Comparison of ENCODE assay signal across 9 cellular contexts in genomic region chr2:191675807-191676667, GRCh38. TPM values are rescaled to one million over a fixed set of nuclear protein-coding genes. Genes with fewer than 3 reads are reported as not detected.
DNase-seq lines count a peak whose midpoint lies in the region; ATAC-seq and TF ChIP-seq lines count a peak whose summit lies in the region.
"Had no signal": no experiment of that assay in that cellular context is flagged by ENCODE, and none has a peak within 500 bp of the region (broad histone marks: within the 10 kb centered on the region; RNA-seq: fewer than 3 reads in every experiment).

No MANE protein-coding gene starts in this region.

- no peaks in the 10 kb centered on the region for H3K27me3 Mint-ChIP-seq in activated naive CD4-positive, alpha-beta T cell treated with anti-CD3 and anti-CD28 coated beads, Interleukin-2, amount 50 U/mL, for 24 hours

- H3K36me3 ChIP-seq in Peyer's patch: no peaks in the 10 kb centered on the region
- H3K36me3 ChIP-seq in right lobe of liver: no peaks in the 10 kb centered on the region

- H3K4me1 Mint-ChIP-seq in activated naive CD4-positive, alpha-beta T cell treated with anti-CD3 and anti-CD28 coated beads, Interleukin-2, amount 50 U/mL, for 24 hours: peaks cover 31% of the 10 kb centered on the region
- H3K4me1 Mint-ChIP-seq in stimulated activated effector memory CD8-positive, alpha-beta T cell treated with anti-CD3 and anti-CD28 coated beads, Interleukin-12 subunit alpha, Interleukin-12 subunit beta, amount 100 ng/mL, for 72 hours: peaks cover 36% of the 10 kb centered on the region

- no peak for TF ChIP-seq POLR2A in Peyer's patch (IDR thresholded peaks at IDR 0.05)
- no peak for TF ChIP-seq POLR2A in right lobe of liver (IDR thresholded peaks at IDR 0.05)

- peaks cover 0 to 11% (median 5%) of the 10 kb centered on the region in 4 donors for H3K4me1 ChIP-seq in Peyer's patch
- peaks cover 0 to 6% (median 0%) of the 10 kb centered on the region in 4 donors for H3K4me1 ChIP-seq in right lobe of liver

- H3K27ac ChIP-seq in Peyer's patch (peak overlapping the region; percentile 90 to 94 (median 92)), right lobe of liver (peak overlapping the region; percentile 7 to 98 (median 97))
- H3K27ac ChIP-seq: VCaP had no signal

- intact Hi-C loops in right lobe of liver (cut with DNase I): no loop called here

- H3K9me3 Mint-ChIP-seq in activated naive CD4-positive, alpha-beta T cell treated with anti-CD3 and anti-CD28 coated beads, Interleukin-2, amount 50 U/mL, for 24 hours: no peaks in the 10 kb centered on the region
- no peaks in the 10 kb centered on the region for H3K9me3 Mint-ChIP-seq in stimulated activated effector memory CD8-positive, alpha-beta T cell treated with anti-CD3 and anti-CD28 coated beads, Interleukin-12 subunit alpha, Interleukin-12 subunit beta, amount 100 ng/mL, for 72 hours

- WGBS in right lobe of liver (ENCODE audit: insufficient coverage, low coverage, low lambda C conversion rate, missing lambda C conversion rate): 40% methylated on average over 3 of the region's 3 CpGs

- peak; percentile 59 for ATAC-seq in GM18858 (IDR thresholded peaks at IDR 0.05; ENCODE audit: unreplicated experiment)
- peak; percentile 54 for ATAC-seq in HG02852 (IDR thresholded peaks at IDR 0.05; ENCODE audit: unreplicated experiment)
- no peak for ATAC-seq in right lobe of liver
- peak; percentile 53 for ATAC-seq in stimulated activated effector memory CD8-positive, alpha-beta T cell treated with anti-CD3 and anti-CD28 coated beads, Interleukin-12 subunit alpha, Interleukin-12 subunit beta, amount 100 ng/mL, for 72 hours

- no peak for TF ChIP-seq CTCF in Peyer's patch (IDR thresholded peaks at IDR 0.05)
- no peak for TF ChIP-seq CTCF in right lobe of liver (IDR thresholded peaks at IDR 0.05)

- DNase-seq in Peyer's patch (peak in 2 of 3 donors; percentile 84 to 89), right lobe of liver (peak in 2 of 3 donors; percentile 31 to 58), DMS79 treated with DMSO at 0.1 percent for 48 hours (lab: John Stamatoyannopoulos, UW) (no peak), hepatic stellate cell (ENCODE audit: low spot score) (no peak)
- peak; percentile 17 to 75 for DNase-seq in stimulated activated effector memory CD8-positive, alpha-beta T cell treated with anti-CD3 and anti-CD28 coated beads, Interleukin-12 subunit alpha, Interleukin-12 subunit beta, amount 100 ng/mL, for 72 hours (ENCODE audit: low spot score in 2 of 2)

- H3K4me3 ChIP-seq in Peyer's patch: peak overlapping the region in 1 of 4 donors; percentile 4
- no peak overlapping the region for H3K4me3 ChIP-seq in right lobe of liver

- peak overlapping the region; percentile 92 for H3K4me3 Mint-ChIP-seq in activated naive CD4-positive, alpha-beta T cell treated with anti-CD3 and anti-CD28 coated beads, Interleukin-2, amount 50 U/mL, for 24 hours
- H3K4me3 Mint-ChIP-seq in stimulated activated effector memory CD8-positive, alpha-beta T cell treated with anti-CD3 and anti-CD28 coated beads, Interleukin-12 subunit alpha, Interleukin-12 subunit beta, amount 100 ng/mL, for 72 hours: peak overlapping the region; percentile 84

- peak overlapping the region; percentile 91 for H3K27ac Mint-ChIP-seq in activated naive CD4-positive, alpha-beta T cell treated with anti-CD3 and anti-CD28 coated beads, Interleukin-2, amount 50 U/mL, for 24 hours
- peak overlapping the region; percentile 98 for H3K27ac Mint-ChIP-seq in stimulated activated effector memory CD8-positive, alpha-beta T cell treated with anti-CD3 and anti-CD28 coated beads, Interleukin-12 subunit alpha, Interleukin-12 subunit beta, amount 100 ng/mL, for 72 hours

- H3K27me3 ChIP-seq in Peyer's patch: no peaks in the 10 kb centered on the region
- no peaks in the 10 kb centered on the region for H3K27me3 ChIP-seq in right lobe of liver

- H3K36me3 Mint-ChIP-seq in activated naive CD4-positive, alpha-beta T cell treated with anti-CD3 and anti-CD28 coated beads, Interleukin-2, amount 50 U/mL, for 24 hours: peaks cover 13% of the 10 kb centered on the region
- H3K36me3 Mint-ChIP-seq in stimulated activated effector memory CD8-positive, alpha-beta T cell treated with anti-CD3 and anti-CD28 coated beads, Interleukin-12 subunit alpha, Interleukin-12 subunit beta, amount 100 ng/mL, for 72 hours: peaks cover 52% of the 10 kb centered on the region

- H3K9me3 ChIP-seq in Peyer's patch: no peaks in the 10 kb centered on the region
- no peaks in the 10 kb centered on the region for H3K9me3 ChIP-seq in right lobe of liver

RNA-seq across cellular contexts. Expression of gene NABP1, which starts 1.9 kb away (rescaled TPM):
- 100 to 1,000 TPM in 3 of 4 donors, 10 to 100 TPM in 1; 31.4 to 273 (median 211) TPM for total RNA-seq in Peyer's patch
- total RNA-seq in right lobe of liver: 10 to 100 TPM in 5 of 6 experiments, 1 to 10 TPM in 1; 5.2 to 28.2 (median 20.7) TPM

Comparison
In these comparisons a context has a peak if more than half of its experiments do, and no peak if none do; other contexts are left out.
1. ATAC-seq: peak in GM18858 (single experiment), HG02852 (single experiment) and stimulated activated effector memory CD8-positive, alpha-beta T cell treated with anti-CD3 and anti-CD28 coated beads, Interleukin-12 subunit alpha, Interleukin-12 subunit beta, amount 100 ng/mL, for 72 hours (single experiment); none in right lobe of liver (0 of 4).
2. DNase-seq: peak in Peyer's patch (2 of 3), right lobe of liver (2 of 3) and stimulated activated effector memory CD8-positive, alpha-beta T cell treated with anti-CD3 and anti-CD28 coated beads, Interleukin-12 subunit alpha, Interleukin-12 subunit beta, amount 100 ng/mL, for 72 hours (2 of 2); none in DMS79 treated with DMSO at 0.1 percent for 48 hours (single experiment) and hepatic stellate cell (single experiment).